18 cellular contexts compared by ENCODE assay signal in genomic region chr1:9557624-9558023, GRCh38.
"Had no signal": no experiment of that assay in that cellular context is flagged by ENCODE, and none has a peak within 500 bp of the region (broad histone marks: within the 10 kb centered on the region; RNA-seq: fewer than 3 reads in every experiment).

No MANE protein-coding gene starts in this region.

- H3K9me3 Mint-ChIP-seq: activated T-cell treated with anti-CD3 and anti-CD28 coated beads, Interleukin-2, amount 50 U/mL, for 72 hours; dendritic cell treated with granulocyte-macrophage colony-stimulating factor and Interleukin-4, amounts not matched to agents 40 ng/mL and 50 ng/mL, for 4 days; mesothelial cell of epicardium; neural crest cell; T-helper 2 cell treated with Interferon-gamma antibody and Interleukin-4, amounts not matched to agents 5 μg/mL and 100 μg/mL, for 36 hours had no signal

- ATAC-seq: activated T-cell treated with anti-CD3 and anti-CD28 coated beads, Interleukin-2, amount 50 U/mL, for 72 hours; foreskin keratinocyte; left colon had no signal

- H3K4me3 ChIP-seq: lung, ovary, upper lobe of left lung had no signal

- H3K9me3 ChIP-seq: ovary, upper lobe of left lung had no signal

- H3K36me3 ChIP-seq: ovary had no signal

- DNase-seq: activated CD4-positive, alpha-beta T cell treated with anti-CD3 and anti-CD28 coated beads for 1 hour; activated CD8-positive, alpha-beta memory T cell treated with anti-CD3 and anti-CD28 coated beads, Interleukin-2, amount 50 U/mL, for 48 hours; activated T-cell treated with anti-CD3 and anti-CD28 coated beads, Interleukin-2, amount 50 U/mL, for 72 hours; brain microvascular endothelial cell; effector memory CD4-positive, alpha-beta T cell; foreskin keratinocyte; left colon; ovary; retina; small intestine; stimulated activated CD4-positive, alpha-beta T cell treated with anti-CD3 and anti-CD28 coated beads, Interleukin-4, amount 100 ng/mL, for 24 hours; upper lobe of left lung had no signal

- H3K4me3 Mint-ChIP-seq: activated T-cell treated with anti-CD3 and anti-CD28 coated beads, Interleukin-2, amount 50 U/mL, for 72 hours; dendritic cell treated with granulocyte-macrophage colony-stimulating factor and Interleukin-4, amounts not matched to agents 40 ng/mL and 50 ng/mL, for 4 days; mesothelial cell of epicardium; neural crest cell; T-helper 2 cell treated with Interferon-gamma antibody and Interleukin-4, amounts not matched to agents 5 μg/mL and 100 μg/mL, for 36 hours had no signal

- H3K27me3 ChIP-seq: brain microvascular endothelial cell, foreskin keratinocyte, ovary, upper lobe of left lung had no signal

- H3K27me3 Mint-ChIP-seq: dendritic cell treated with granulocyte-macrophage colony-stimulating factor and Interleukin-4, amounts not matched to agents 40 ng/mL and 50 ng/mL, for 4 days had no signal

- FAIRE-seq: islet of Langerhans, small intestine had no signal

- H3K27ac Mint-ChIP-seq: activated T-cell treated with anti-CD3 and anti-CD28 coated beads, Interleukin-2, amount 50 U/mL, for 72 hours; dendritic cell treated with granulocyte-macrophage colony-stimulating factor and Interleukin-4, amounts not matched to agents 40 ng/mL and 50 ng/mL, for 4 days; mesothelial cell of epicardium; T-helper 2 cell treated with Interferon-gamma antibody and Interleukin-4, amounts not matched to agents 5 μg/mL and 100 μg/mL, for 36 hours had no signal

- H3K27ac ChIP-seq: brain microvascular endothelial cell, foreskin keratinocyte, ovary, upper lobe of left lung had no signal
